Comparison of ENCODE assay signal across 7 cellular contexts in the genomic region with DNA sequence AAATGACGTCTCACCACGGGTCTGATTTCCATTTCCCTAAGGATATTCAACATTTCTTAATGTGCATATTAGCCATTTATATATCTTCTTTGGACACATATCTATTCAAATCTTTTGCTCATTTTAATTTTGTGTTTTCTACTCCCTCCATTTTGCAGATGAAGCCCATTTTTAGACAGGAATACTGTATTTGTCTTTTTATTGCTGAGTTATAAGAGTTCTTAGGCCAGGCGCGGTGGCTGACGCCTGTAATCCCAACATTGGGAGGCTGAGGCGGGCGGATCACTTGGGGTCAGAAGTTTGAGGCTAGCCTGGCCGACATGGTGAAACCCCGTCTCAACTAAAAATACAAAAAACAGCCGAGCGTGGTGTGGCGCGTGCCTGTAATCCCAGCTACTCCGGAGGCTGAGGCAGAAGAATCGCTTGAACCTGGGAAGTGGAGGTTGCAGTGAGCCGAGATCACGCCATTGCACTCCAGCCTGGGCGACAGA. TPM values are rescaled to one million over a fixed set of nuclear protein-coding genes. Genes with fewer than 3 reads are reported as not detected.
DNase-seq lines count a peak whose midpoint lies in the region; ATAC-seq and TF ChIP-seq lines count a peak whose summit lies in the region.
"Not testable (repeated sequence)": the region's sequence is repeated elsewhere in the genome, so short reads cannot be mapped to it uniquely, and the experiment has no call there.

No MANE protein-coding gene starts in this region.

- H3K9me3 ChIP-seq in SK-N-MC (ENCODE audit: low read depth, low read length); esophagus muscularis mucosa; sigmoid colon: not testable (repeated sequence)

- peak overlapping the region; percentile 95 for H3K27ac Mint-ChIP-seq in activated naive CD8-positive, alpha-beta T cell

- H3K4me1 Mint-ChIP-seq in activated naive CD8-positive, alpha-beta T cell (ENCODE audit: low read depth) = peaks cover 46% of the 10 kb centered on the region

- peak; percentile 16 for ATAC-seq in GM18502 (IDR thresholded peaks at IDR 0.05; ENCODE audit: poor library complexity, unreplicated experiment)
- peak; percentile 13 for ATAC-seq in HG03439 (IDR thresholded peaks at IDR 0.05; ENCODE audit: unreplicated experiment)

- peak overlapping the region; percentile 98 for H3K4me3 ChIP-seq in SK-N-MC
- H3K4me3 ChIP-seq in esophagus muscularis mucosa = peak overlapping the region; percentile 70 to 86 (median 83)
- peak overlapping the region; percentile 98 for H3K4me3 ChIP-seq in lower leg skin (ENCODE audit: low read depth, poor library complexity, severe bottlenecking)
- H3K4me3 ChIP-seq in sigmoid colon = peak overlapping the region; percentile 76 to 99 (median 98)

- 30% methylated on average over 18 of the region's 18 CpGs for WGBS in esophagus muscularis mucosa
- 11 to 22% methylated on average over 18 of the region's 18 CpGs for WGBS in lower leg skin, 2 donors
- 13 to 28% methylated on average over 18 of the region's 18 CpGs for WGBS in sigmoid colon, 2 donors

- intact Hi-C loops in esophagus muscularis mucosa (cut with DNase I) = loop anchor here (5.0 kb wide), 1 partner anchor 36 kb away; the partner anchor contains the start of gene PHLDB1
- intact Hi-C loops in lower leg skin (cut with DNase I; ENCODE audit: low total_unique reads); sigmoid colon (cut with DNase I): not testable (repeated sequence)

- not testable (repeated sequence) for H3K9me3 Mint-ChIP-seq in activated naive CD8-positive, alpha-beta T cell (ENCODE audit: low read depth)

- not testable (repeated sequence) for TF ChIP-seq EP300 in esophagus muscularis mucosa (IDR thresholded peaks at IDR 0.05); sigmoid colon (IDR thresholded peaks at IDR 0.05)

- H3K9ac ChIP-seq in SK-N-MC (ENCODE audit: insufficient read length) = peak overlapping the region; percentile 98

- H3K27me3 Mint-ChIP-seq in activated naive CD8-positive, alpha-beta T cell = not testable (repeated sequence)

- H3K4me1 ChIP-seq in esophagus muscularis mucosa = peaks cover 40 to 42% (median 40%) of the 10 kb centered on the region in 4 donors
- peaks cover 0 to 40% (median 36%) of the 10 kb centered on the region in 4 donors for H3K4me1 ChIP-seq in sigmoid colon

- not testable (repeated sequence) for H3K27ac ChIP-seq in SK-N-MC
- peak overlapping the region; percentile 90 to 97 (median 94) for H3K27ac ChIP-seq in esophagus muscularis mucosa (replicated peaks in 1 of 4)
- peak overlapping the region; percentile 92 to 99 (median 98) for H3K27ac ChIP-seq in sigmoid colon

- TF ChIP-seq CTCF in esophagus muscularis mucosa (IDR thresholded peaks at IDR 0.05); lower leg skin (IDR thresholded peaks at IDR 0.05); sigmoid colon (IDR thresholded peaks at IDR 0.05): not testable (repeated sequence)

- not testable (repeated sequence) for TF ChIP-seq POLR2A in esophagus muscularis mucosa (IDR thresholded peaks at IDR 0.05; ENCODE audit: low read depth); lower leg skin (IDR thresholded peaks at IDR 0.05); sigmoid colon (IDR thresholded peaks at IDR 0.05)

- not testable (repeated sequence) for H3K27me3 ChIP-seq in esophagus muscularis mucosa, sigmoid colon

- not testable (repeated sequence) for H3K36me3 ChIP-seq in SK-N-MC (ENCODE audit: insufficient read depth, low read length); esophagus muscularis mucosa; sigmoid colon

- DNase-seq in SK-N-MC (ENCODE audit: low read depth, low spot score); lower leg skin (ENCODE audit: low spot score in 2 of 2); sigmoid colon: not testable (repeated sequence)
- peak; percentile 91 for DNase-seq in esophagus muscularis mucosa (ENCODE audit: extremely low spot score)

- peak overlapping the region; percentile 100 for H3K4me3 Mint-ChIP-seq in activated naive CD8-positive, alpha-beta T cell

- not testable (repeated sequence) for H3K36me3 Mint-ChIP-seq in activated naive CD8-positive, alpha-beta T cell

RNA-seq across cellular contexts. Expression of gene ARCN1, which starts 0.6 kb away (rescaled TPM):
- total RNA-seq in esophagus muscularis mucosa = 100 to 1,000 TPM in 2 of 4 donors, 10 to 100 TPM in 2; 83.9 to 115 (median 102) TPM
- total RNA-seq in lower leg skin = 10 to 100 TPM; 61.4 to 81.2 (median 70.7) TPM
- 10 to 100 TPM; 74.9 to 88.3 (median 82.4) TPM for total RNA-seq in sigmoid colon
- polyA plus RNA-seq in sigmoid colon = 100 to 1,000 TPM in 1 of 3 donors, 10 to 100 TPM in 2; 83.2 to 105 (median 88.9) TPM

RNA-seq across cellular contexts. Expression of gene IFT46, which starts 5.9 kb away (rescaled TPM):
- total RNA-seq in esophagus muscularis mucosa = 10 to 100 TPM; 21.3 to 31.6 (median 27.9) TPM
- total RNA-seq in lower leg skin = 10 to 100 TPM; 14.7 to 20.1 (median 16.1) TPM
- total RNA-seq in sigmoid colon = 10 to 100 TPM; 23.8 to 65.8 (median 49.9) TPM
- 10 to 100 TPM in 1 of 3 donors, 1 to 10 TPM in 2; 8.1 to 12.6 (median 9.3) TPM for polyA plus RNA-seq in sigmoid colon

RNA-seq across cellular contexts. Expression of gene PHLDB1, which starts 35.8 kb away (rescaled TPM):
- 10 to 100 TPM; 62.6 to 92.2 (median 78.9) TPM for total RNA-seq in esophagus muscularis mucosa
- 10 to 100 TPM; 51.9 to 77.4 (median 70.2) TPM for total RNA-seq in lower leg skin
- 100 to 1,000 TPM in 2 of 4 donors, 10 to 100 TPM in 2; 51.8 to 126 (median 94.6) TPM for total RNA-seq in sigmoid colon
- polyA plus RNA-seq in sigmoid colon = 10 to 100 TPM; 33.6 to 44.4 (median 34.9) TPM

RNA-seq across cellular contexts. Expression of gene TMEM25, which starts 40.6 kb away (rescaled TPM):
- 10 to 100 TPM; 35.0 to 56.5 (median 54.0) TPM for total RNA-seq in esophagus muscularis mucosa
- 10 to 100 TPM; 18.8 to 22.8 (median 21.0) TPM for total RNA-seq in lower leg skin
- 10 to 100 TPM; 20.9 to 35.2 (median 31.8) TPM for total RNA-seq in sigmoid colon
- polyA plus RNA-seq in sigmoid colon = 1 to 10 TPM; 2.5 to 6.4 (median 3.6) TPM

RNA-seq across cellular contexts. Expression of gene TTC36, which starts 44.4 kb away (rescaled TPM):
- total RNA-seq in esophagus muscularis mucosa (1 to 10 TPM in 3 of 4 donors, under 1 TPM in 1; 0.50 to 3.7 (median 1.4) TPM), lower leg skin (under 1 TPM in 2 of 4 donors, not detected in 2; 0.27 to 0.42 TPM), sigmoid colon (1 to 10 TPM in 3 of 4 donors, not detected in 1; 1.1 to 3.3 (median 1.6) TPM)
- polyA plus RNA-seq in sigmoid colon = under 1 TPM in 1 of 3 donors, not detected in 2; 0.13 TPM
